ENCODE assay signal across 1 cellular context in genomic region chrX:133986008-133986683, GRCh38.
TF ChIP-seq lines count a peak whose summit lies in the region.

No MANE protein-coding gene starts in this region.

TF ChIP-seq in HepG2, 621 proteins besides CTCF, POLR2A, EP300 and RAD21 (continued from another document):
- TF ChIP-seq NPAS2 (CRISPR knock-in tag; IDR thresholded peaks at IDR 0.05; ENCODE audit: borderline replicate concordance) (no peak), BRD4 (CRISPR knock-in tag; IDR thresholded peaks at IDR 0.05) (peak; percentile 29; the same call in 1 of the 2 replicates), DRAP1 (CRISPR knock-in tag; IDR thresholded peaks at IDR 0.05) (peak; percentile 36), ZNF780A (CRISPR knock-in tag; IDR thresholded peaks at IDR 0.05) (no peak), SALL1 (CRISPR knock-in tag; IDR thresholded peaks at IDR 0.05) (0 out of 2 replicates have a peak, but pooled peaks have one; percentile 10), ZNF607 (CRISPR knock-in tag; IDR thresholded peaks at IDR 0.05; ENCODE audit: borderline replicate concordance) (no peak; the same call in 1 of the 2 replicates), PBX2 (CRISPR knock-in tag; IDR thresholded peaks at IDR 0.05) (no peak), ZNF766 (CRISPR knock-in tag; IDR thresholded peaks at IDR 0.05; ENCODE audit: borderline replicate concordance) (no peak), KLF6 (CRISPR knock-in tag; IDR thresholded peaks at IDR 0.05) (no peak), ZNF251 (CRISPR knock-in tag; IDR thresholded peaks at IDR 0.05) (no peak), KDM2A (CRISPR knock-in tag; IDR thresholded peaks at IDR 0.05; ENCODE audit: borderline replicate concordance, low read depth) (no peak), KLF9 (CRISPR knock-in tag; IDR thresholded peaks at IDR 0.05; ENCODE audit: low read depth) (no peak), CBX1 (IDR thresholded peaks at IDR 0.05; ENCODE audit: low read depth) (no peak), MIER3 (CRISPR knock-in tag; IDR thresholded peaks at IDR 0.05; ENCODE audit: borderline replicate concordance) (no peak), MED1 (CRISPR knock-in tag; IDR thresholded peaks at IDR 0.05) (peak; percentile 8), ISL2 (CRISPR knock-in tag; IDR thresholded peaks at IDR 0.05) (peak; percentile 31; the same call in 1 of the 2 replicates)
- TF ChIP-seq, protein P1, sequence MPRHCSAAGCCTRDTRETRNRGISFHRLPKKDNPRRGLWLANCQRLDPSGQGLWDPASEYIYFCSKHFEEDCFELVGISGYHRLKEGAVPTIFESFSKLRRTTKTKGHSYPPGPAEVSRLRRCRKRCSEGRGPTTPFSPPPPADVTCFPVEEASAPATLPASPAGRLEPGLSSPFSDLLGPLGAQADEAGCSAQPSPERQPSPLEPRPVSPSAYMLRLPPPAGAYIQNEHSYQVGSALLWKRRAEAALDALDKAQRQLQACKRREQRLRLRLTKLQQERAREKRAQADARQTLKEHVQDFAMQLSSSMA (CRISPR knock-in tag; IDR thresholded peaks at IDR 0.05): no peak
- TF ChIP-seq, protein P2, sequence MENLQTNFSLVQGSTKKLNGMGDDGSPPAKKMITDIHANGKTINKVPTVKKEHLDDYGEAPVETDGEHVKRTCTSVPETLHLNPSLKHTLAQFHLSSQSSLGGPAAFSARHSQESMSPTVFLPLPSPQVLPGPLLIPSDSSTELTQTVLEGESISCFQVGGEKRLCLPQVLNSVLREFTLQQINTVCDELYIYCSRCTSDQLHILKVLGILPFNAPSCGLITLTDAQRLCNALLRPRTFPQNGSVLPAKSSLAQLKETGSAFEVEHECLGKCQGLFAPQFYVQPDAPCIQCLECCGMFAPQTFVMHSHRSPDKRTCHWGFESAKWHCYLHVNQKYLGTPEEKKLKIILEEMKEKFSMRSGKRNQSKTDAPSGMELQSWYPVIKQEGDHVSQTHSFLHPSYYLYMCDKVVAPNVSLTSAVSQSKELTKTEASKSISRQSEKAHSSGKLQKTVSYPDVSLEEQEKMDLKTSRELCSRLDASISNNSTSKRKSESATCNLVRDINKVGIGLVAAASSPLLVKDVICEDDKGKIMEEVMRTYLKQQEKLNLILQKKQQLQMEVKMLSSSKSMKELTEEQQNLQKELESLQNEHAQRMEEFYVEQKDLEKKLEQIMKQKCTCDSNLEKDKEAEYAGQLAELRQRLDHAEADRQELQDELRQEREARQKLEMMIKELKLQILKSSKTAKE (CRISPR knock-in tag; IDR thresholded peaks at IDR 0.05; ENCODE audit: borderline replicate concordance): no peak
- TF ChIP-seq, protein P3, sequence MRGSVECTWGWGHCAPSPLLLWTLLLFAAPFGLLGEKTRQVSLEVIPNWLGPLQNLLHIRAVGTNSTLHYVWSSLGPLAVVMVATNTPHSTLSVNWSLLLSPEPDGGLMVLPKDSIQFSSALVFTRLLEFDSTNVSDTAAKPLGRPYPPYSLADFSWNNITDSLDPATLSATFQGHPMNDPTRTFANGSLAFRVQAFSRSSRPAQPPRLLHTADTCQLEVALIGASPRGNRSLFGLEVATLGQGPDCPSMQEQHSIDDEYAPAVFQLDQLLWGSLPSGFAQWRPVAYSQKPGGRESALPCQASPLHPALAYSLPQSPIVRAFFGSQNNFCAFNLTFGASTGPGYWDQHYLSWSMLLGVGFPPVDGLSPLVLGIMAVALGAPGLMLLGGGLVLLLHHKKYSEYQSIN (CRISPR knock-in tag; IDR thresholded peaks at IDR 0.05; ENCODE audit: borderline replicate concordance): no peak
- TF ChIP-seq, protein P4, sequence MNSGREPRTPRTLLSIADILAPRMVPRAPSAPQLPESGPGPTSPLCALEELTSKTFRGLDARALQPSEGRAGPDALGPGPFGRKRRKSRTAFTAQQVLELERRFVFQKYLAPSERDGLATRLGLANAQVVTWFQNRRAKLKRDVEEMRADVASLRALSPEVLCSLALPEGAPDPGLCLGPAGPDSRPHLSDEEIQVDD (CRISPR knock-in tag; IDR thresholded peaks at IDR 0.05; ENCODE audit: borderline replicate concordance): no peak
TF ChIP-seq in HepG2: peak in this region for 16.
